Comparison of ENCODE assay signal across 28 cellular contexts in the genomic region with DNA sequence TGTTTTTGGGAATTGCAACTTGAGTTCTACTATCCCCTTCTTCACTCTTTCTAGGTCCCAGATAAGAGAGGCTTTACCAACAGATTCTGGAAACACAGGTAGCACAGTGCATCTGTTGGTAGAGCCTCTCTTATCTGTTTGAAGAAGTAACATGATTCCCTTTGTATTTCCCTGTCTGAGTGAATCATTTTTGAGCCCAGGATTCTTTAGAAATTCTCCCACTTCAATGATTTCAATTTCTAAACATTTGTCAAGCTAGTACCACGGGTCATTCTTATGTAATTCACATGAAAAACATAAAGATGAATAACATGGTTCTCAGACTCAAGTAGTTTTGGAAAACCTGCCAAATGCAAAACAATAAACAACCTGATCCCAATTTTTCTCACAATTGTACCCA.
DNase-seq lines count a peak whose midpoint lies in the region; ATAC-seq, FAIRE-seq and TF ChIP-seq lines count a peak whose summit lies in the region.
"Had no signal": no experiment of that assay in that cellular context is flagged by ENCODE, and none has a peak within 500 bp of the region (broad histone marks: within the 10 kb centered on the region; RNA-seq: fewer than 3 reads in every experiment).

No MANE protein-coding gene starts in this region.

- H3K36me3 Mint-ChIP-seq in HFFc6 (ENCODE audit: low read depth), result peaks cover 14% of the 10 kb centered on the region
- H3K36me3 Mint-ChIP-seq: T-cell had no signal

- POLR2A ChIA-PET in HEK293 (lab: Yijun Ruan, JAX), result no interaction called here

- peak; percentile 41 for DNase-seq in M059J (ENCODE audit: low read depth)
- DNase-seq in NCI-H345 (lab: John Stamatoyannopoulos, UW), result peak; percentile 59
- peak; percentile 52 for DNase-seq in bronchial epithelial cell (ENCODE audit: low read depth)
- DNase-seq in left lobe of liver (ENCODE audit: low spot score), result no peak
- no peak for DNase-seq in NCI-H1436 treated with DMSO at 0.1 percent for 48 hours (lab: John Stamatoyannopoulos, UW)
- DNase-seq in HFFc6, result no peak
- DNase-seq: AML-193; CD4-positive, alpha-beta T cell; GF-D8; GOT3; HCEC 1CT; Kasumi-1; NCI-H1694; NCI-H2081 treated with DMSO at 0.1 percent for 48 hours; NCI-H2227 treated with DMSO at 0.1 percent for 48 hours; NCI-H510A treated with DMSO at 0.1 percent for 48 hours; NCI-H748 treated with DMSO at 0.1 percent for 48 hours; NK-92 treated with Interleukin-12 subunit alpha and Interleukin-12 subunit beta, amount 100 ng/mL, for 24 hours; SHP77; T-cell had no signal

- no peaks in the 10 kb centered on the region for H3K9me3 Mint-ChIP-seq in HFFc6
- H3K9me3 Mint-ChIP-seq: CD4-positive, alpha-beta T cell; T-cell had no signal

- ATAC-seq in left lobe of liver, result no peak
- ATAC-seq: A549, Panc1, T-cell had no signal

- H3K4me1 ChIP-seq in HEK293 (ENCODE audit: control insufficient read depth, insufficient read depth, low read length), result no peaks in the 10 kb centered on the region

- H3K27ac Mint-ChIP-seq in HFFc6, result no peak overlapping the region
- H3K27ac Mint-ChIP-seq: CD4-positive, alpha-beta T cell; T-cell had no signal

- H3K27ac ChIP-seq in HEK293 (ENCODE audit: extremely low read depth, low read depth, low read length), result no peak overlapping the region
- H3K27ac ChIP-seq: A549; BLaER1 treated with 17β-estradiol and CSF1 and Interleukin-3, amounts not matched to agents 10 nM and 100 nM; RWPE1 had no signal

- H3K9me3 ChIP-seq in HEK293 (ENCODE audit: control insufficient read depth, insufficient read depth, low read depth, low read length), result no peaks in the 10 kb centered on the region

- CTCF ChIA-PET in HEK293 (lab: Yijun Ruan, JAX), result interaction anchor here (1.2 kb wide), 1 partner anchor 311 kb away, joined by 3 read pairs; no protein-coding TSS in a partner anchor

- H3K4me3 ChIP-seq in HEK293 (ENCODE audit: low read depth, low read length) (no peak overlapping the region), bronchial epithelial cell (ENCODE audit: low read depth, low read length) (no peak overlapping the region)
- H3K4me3 ChIP-seq: A549; BLaER1 treated with 17β-estradiol and CSF1 and Interleukin-3, amounts not matched to agents 10 nM and 100 nM; K562 had no signal

- H3K36me3 ChIP-seq in HEK293 (ENCODE audit: control insufficient read depth in 2 of 2, insufficient read depth in 1 of 2, low read length in 2 of 2) (no peaks in the 10 kb centered on the region), bronchial epithelial cell (ENCODE audit: control insufficient read depth, insufficient read depth, low read length) (no peaks in the 10 kb centered on the region)
- H3K36me3 ChIP-seq: BLaER1 treated with 17β-estradiol and CSF1 and Interleukin-3, amounts not matched to agents 10 nM and 100 nM had no signal

- H3K27me3 Mint-ChIP-seq in HFFc6 (ENCODE audit: insufficient read depth), result no peaks in the 10 kb centered on the region
- H3K27me3 Mint-ChIP-seq: CD4-positive, alpha-beta T cell; T-cell had no signal

- no peak for TF ChIP-seq CTCF in HEK293 (tag by site-specific recombination; IDR thresholded peaks at IDR 0.05)
- TF ChIP-seq CTCF in bronchial epithelial cell (IDR thresholded peaks at IDR 0.05; ENCODE audit: insufficient read depth, low read length, severe bottlenecking), result no peak
- no peak for TF ChIP-seq CTCF in HFFc6 (IDR thresholded peaks at IDR 0.05)

- H3K27me3 ChIP-seq in bronchial epithelial cell (ENCODE audit: control insufficient read depth, insufficient read depth, low read length), result no peaks in the 10 kb centered on the region
- H3K27me3 ChIP-seq: BLaER1 treated with 17β-estradiol and CSF1 and Interleukin-3, amounts not matched to agents 10 nM and 100 nM had no signal

- no peak overlapping the region for H3K4me3 Mint-ChIP-seq in HFFc6
- H3K4me3 Mint-ChIP-seq: CD4-positive, alpha-beta T cell; T-cell had no signal

- H3K4me1 Mint-ChIP-seq in HFFc6 (ENCODE audit: low read depth), result peaks cover 81% of the 10 kb centered on the region

- no peak for FAIRE-seq in bronchial epithelial cell (lab: Jason Lieb, UNC)
- FAIRE-seq: A549, D721Med, GM12891, K562 had no signal

TF ChIP-seq in HEK293, 187 proteins besides CTCF, POLR2A, EP300 and RAD21:
- TF ChIP-seq ZFHX2 (tag by site-specific recombination; conservative IDR thresholded peaks at IDR 0.05), result no peak
- peak; percentile 64; the same call in 1 of the 2 replicates for TF ChIP-seq ZSCAN16 (tag by site-specific recombination; IDR thresholded peaks at IDR 0.05)

Comparison
In these comparisons a context has a peak if more than half of its experiments do, and no peak if none do; other contexts are left out.
1. DNase-seq: peak in M059J (single experiment), NCI-H345 (single experiment) and bronchial epithelial cell (single experiment); none in left lobe of liver (single experiment), NCI-H1436 treated with DMSO at 0.1 percent for 48 hours (single experiment) and HFFc6 (single experiment).